14 cellular contexts compared by ENCODE assay signal in the genomic region with DNA sequence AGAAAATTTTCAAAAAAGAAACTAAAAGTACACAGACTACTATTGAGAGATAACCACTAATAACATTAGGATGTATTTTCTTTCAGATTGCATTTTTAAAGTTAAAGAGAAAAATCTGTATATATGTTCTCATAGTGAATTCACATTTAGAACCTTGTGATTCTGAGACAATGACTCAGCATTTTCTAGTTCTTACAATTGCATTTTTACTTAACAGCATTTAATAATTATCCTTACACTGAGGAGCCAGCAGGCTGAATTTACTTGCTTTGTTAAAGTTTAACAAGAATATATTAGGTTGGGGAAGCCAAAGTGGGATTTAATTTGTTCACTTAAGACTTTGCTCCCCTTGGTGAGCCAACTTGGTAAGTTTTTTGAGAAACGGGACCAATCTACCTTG. TPM values are rescaled to one million over a fixed set of nuclear protein-coding genes. Genes with fewer than 3 reads are reported as not detected.
DNase-seq lines count a peak whose midpoint lies in the region; ATAC-seq, FAIRE-seq and TF ChIP-seq lines count a peak whose summit lies in the region.
"Had no signal": no experiment of that assay in that cellular context is flagged by ENCODE, and none has a peak within 500 bp of the region (broad histone marks: within the 10 kb centered on the region; RNA-seq: fewer than 3 reads in every experiment).

No MANE protein-coding gene starts in this region.

- no peaks in the 10 kb centered on the region for H3K27me3 Mint-ChIP-seq in osteocyte (ENCODE audit: unreplicated experiment)

- H3K4me1 Mint-ChIP-seq in osteocyte (ENCODE audit: unreplicated experiment) = peaks cover 27% of the 10 kb centered on the region

- FAIRE-seq in GM18507 (lab: Jason Lieb, UNC) = peak; percentile 53

- H3K4me3 ChIP-seq in RWPE2 (ENCODE audit: severe bottlenecking) = no peak overlapping the region
- H3K4me3 ChIP-seq in epithelial cell of proximal tubule (ENCODE audit: low read depth, low read length) = peak overlapping the region; percentile 69
- H3K4me3 ChIP-seq: lower lobe of right lung had no signal

- H3K9me3 ChIP-seq in RWPE2 (ENCODE audit: severe bottlenecking) = no peaks in the 10 kb centered on the region
- H3K9me3 ChIP-seq: lower lobe of right lung had no signal

- H3K4me3 Mint-ChIP-seq in osteocyte (ENCODE audit: unreplicated experiment) = no peak overlapping the region
- H3K4me3 Mint-ChIP-seq: activated naive CD4-positive, alpha-beta T cell treated with anti-CD3 and anti-CD28 coated beads for 36 hours had no signal

- no peaks in the 10 kb centered on the region for H3K36me3 Mint-ChIP-seq in osteocyte (ENCODE audit: unreplicated experiment)

- H3K27ac ChIP-seq in RWPE2 (ENCODE audit: poor library complexity, severe bottlenecking) = peak overlapping the region; percentile 20
- H3K27ac ChIP-seq: lower lobe of right lung had no signal

- no peak for ATAC-seq in RWPE2 (ENCODE audit: low read depth)
- no peak for ATAC-seq in HG02973 (IDR thresholded peaks at IDR 0.05; ENCODE audit: unreplicated experiment)
- no peak for ATAC-seq in HG03521 (IDR thresholded peaks at IDR 0.05; ENCODE audit: unreplicated experiment)
- ATAC-seq: activated CD4-positive, CD25-positive, alpha-beta regulatory T cell treated with anti-CD3 and anti-CD28 coated beads, Interleukin-2, amount 50 U/mL, for 24 hours; lower lobe of right lung; right cardiac atrium had no signal

- TF ChIP-seq CTCF in RWPE2 (IDR thresholded peaks at IDR 0.05; ENCODE audit: poor library complexity, severe bottlenecking) (no peak), epithelial cell of proximal tubule (conservative IDR thresholded peaks at IDR 0.05; ENCODE audit: low read depth, low read length) (no peak), osteocyte (IDR thresholded peaks at IDR 0.05) (no peak)

- DNase-seq in GM18507 (ENCODE audit: extremely low spot score, insufficient read length, low read depth) (no peak), RWPE2 (ENCODE audit: low spot score) (no peak), epithelial cell of proximal tubule (ENCODE audit: low read depth) (no peak), osteocyte (ENCODE audit: extremely low spot score, unreplicated experiment) (no peak), MV-4-11 (lab: John Stamatoyannopoulos, UW) (no peak)
- no peak for DNase-seq in activated naive CD4-positive, alpha-beta T cell (lab: John Stamatoyannopoulos, UW)
- DNase-seq: activated naive CD4-positive, alpha-beta T cell treated with anti-CD3 and anti-CD28 coated beads for 36 hours; lower lobe of right lung; NCI-H1694 treated with DMSO at 0.1 percent for 48 hours; right cardiac atrium; stimulated activated CD8-positive, alpha-beta memory T cell treated with anti-CD3 and anti-CD28 coated beads, Interleukin-4, amount 100 ng/mL, for 48 hours had no signal

- no peaks in the 10 kb centered on the region for H3K9me3 Mint-ChIP-seq in osteocyte (ENCODE audit: unreplicated experiment)
- H3K9me3 Mint-ChIP-seq: activated naive CD4-positive, alpha-beta T cell treated with anti-CD3 and anti-CD28 coated beads for 36 hours had no signal

- no peaks in the 10 kb centered on the region; the same call in 1 of the 2 replicates for H3K36me3 ChIP-seq in RWPE2 (ENCODE audit: low read depth)
- H3K36me3 ChIP-seq: lower lobe of right lung had no signal

- peak overlapping the region; percentile 73 for H3K27ac Mint-ChIP-seq in osteocyte (ENCODE audit: unreplicated experiment)
- H3K27ac Mint-ChIP-seq: activated naive CD4-positive, alpha-beta T cell treated with anti-CD3 and anti-CD28 coated beads for 36 hours had no signal

- H3K4me1 ChIP-seq in RWPE2 (ENCODE audit: insufficient read depth, poor library complexity, severe bottlenecking) = peaks cover 4% of the 10 kb centered on the region

- H3K27me3 ChIP-seq in RWPE2 (ENCODE audit: insufficient read depth, poor library complexity, severe bottlenecking) = no peaks in the 10 kb centered on the region

RNA-seq across cellular contexts. Expression of a gene that starts 4.5 kb away (rescaled TPM):
- total RNA-seq in epithelial cell of proximal tubule (13.9 and 42.1 TPM in 2 replicates), osteocyte (11.3 and 11.9 TPM in 2 replicates)

RNA-seq across cellular contexts. Expression of a gene that starts 21.8 kb away (rescaled TPM):
- total RNA-seq in epithelial cell of proximal tubule (43.3 and 59.5 TPM in 2 replicates), osteocyte (53.2 and 56.9 TPM in 2 replicates)
